In the genomic region with DNA sequence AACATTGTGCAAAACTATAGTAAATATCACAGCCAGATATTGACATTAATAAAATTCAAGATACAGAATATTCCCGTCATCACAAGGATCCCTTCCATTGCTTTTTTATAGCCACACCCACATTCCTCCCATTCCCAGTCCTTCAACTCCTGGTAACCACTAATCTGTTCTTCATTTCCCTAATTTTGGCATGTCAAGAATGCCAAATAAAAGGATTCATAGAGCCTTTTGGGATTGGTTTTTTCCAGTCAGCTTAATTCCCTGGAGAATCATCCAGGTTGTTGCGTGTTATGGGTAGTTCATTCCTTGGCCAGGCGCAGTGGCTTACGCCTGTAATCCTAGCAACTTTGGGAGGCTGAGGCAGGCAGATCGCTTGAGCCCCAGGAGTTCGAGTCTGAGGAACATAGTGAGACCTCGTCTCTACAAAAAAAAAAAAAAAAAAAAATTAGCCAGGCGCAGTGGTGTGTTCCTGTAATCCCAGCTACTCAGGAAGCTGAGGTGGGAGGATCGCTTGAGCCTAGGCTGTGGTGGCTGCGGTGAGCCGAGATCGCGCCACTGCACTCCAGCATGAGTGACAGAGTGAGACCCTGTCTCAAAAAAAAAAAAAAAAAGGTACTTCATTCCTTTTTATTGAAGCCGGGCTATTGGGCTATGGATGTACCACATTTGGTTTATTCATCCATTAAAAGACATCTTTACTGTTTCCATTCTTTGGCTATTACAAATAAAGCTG, we compare ENCODE assay signal across 11 cellular contexts. TPM values are rescaled to one million over a fixed set of nuclear protein-coding genes. Genes with fewer than 3 reads are reported as not detected.
DNase-seq lines count a peak whose midpoint lies in the region; FAIRE-seq and TF ChIP-seq lines count a peak whose summit lies in the region.
"Had no signal": no experiment of that assay in that cellular context is flagged by ENCODE, and none has a peak within 500 bp of the region (broad histone marks: within the 10 kb centered on the region; RNA-seq: fewer than 3 reads in every experiment).

No MANE protein-coding gene starts in this region.

- H2BK120ac ChIP-seq in trophoblast cell (ENCODE audit: insufficient read depth, low read length, poor library complexity) = no peak overlapping the region

- H3K27me3 ChIP-seq in mammary epithelial cell (ENCODE audit: insufficient read depth, low read length) = no peaks in the 10 kb centered on the region
- H3K27me3 ChIP-seq in trophoblast cell (ENCODE audit: insufficient read depth, low read length) = no peaks in the 10 kb centered on the region
- H3K27me3 ChIP-seq in tibial artery = no peaks in the 10 kb centered on the region

- no peak overlapping the region for H2AK5ac ChIP-seq in trophoblast cell (ENCODE audit: low read length)

- H4K8ac ChIP-seq in trophoblast cell (ENCODE audit: low read depth, low read length) = no peak overlapping the region

- no peak overlapping the region for H4K12ac ChIP-seq in trophoblast cell (ENCODE audit: low read depth, low read length)

- H4K20me1 ChIP-seq in mammary epithelial cell (ENCODE audit: insufficient read depth, low read length) = no peaks in the 10 kb centered on the region

- BruUV-seq in mammary epithelial cell (replicated peaks; lab: Mats Ljungman, UMichigan) = no TSS peak

- H3K18ac ChIP-seq in trophoblast cell (ENCODE audit: low read length) = no peak overlapping the region

- no peak overlapping the region for H3K4me3 ChIP-seq in mammary epithelial cell (replicated peaks in 1 of 3; ENCODE audit: insufficient read depth in 1 of 3, low read depth in 2 of 3, low read length in 3 of 3)
- no peak overlapping the region for H3K4me3 ChIP-seq in trophoblast cell (ENCODE audit: low read depth, low read length)
- H3K4me3 ChIP-seq in tibial artery = no peak overlapping the region

- H3K9me3 ChIP-seq in mammary epithelial cell (replicated peaks; ENCODE audit: insufficient read depth, low read length) (no peaks in the 10 kb centered on the region), trophoblast cell (ENCODE audit: insufficient read depth, low read depth, low read length) (no peaks in the 10 kb centered on the region), tibial artery (no peaks in the 10 kb centered on the region)

- H3K9ac ChIP-seq in mammary epithelial cell (ENCODE audit: insufficient read depth, low read length) (peak overlapping the region; percentile 19), trophoblast cell (ENCODE audit: low read length) (no peak overlapping the region)

- 91% methylated on average over 12 of the region's 14 CpGs for WGBS in mammary epithelial cell (ENCODE audit: low coverage, missing lambda C conversion rate)
- WGBS in trophoblast cell (ENCODE audit: extremely low coverage, insufficient coverage, insufficient read length) = no CpG with 5 or more reads among the region's 14 CpGs

- H3K4ac ChIP-seq in trophoblast cell (ENCODE audit: low read depth, low read length) = peak overlapping the region; percentile 99

- CTCF ChIA-PET in mammary epithelial cell (lab: Charles Lee; ENCODE audit: low non-redundant PET) = interaction anchor here (0.7 kb wide), 1 partner anchor 22 kb away, joined by 3 read pairs; no protein-coding TSS in a partner anchor

- in situ Hi-C loops in mammary epithelial cell (cut with MboI; ENCODE audit: low sequenced_read_pairs in 2 of 2) = no loop called here

- H2AFZ ChIP-seq in mammary epithelial cell (ENCODE audit: low read depth, low read length) (no peak overlapping the region), trophoblast cell (ENCODE audit: insufficient read depth, low read length, poor library complexity) (peak overlapping the region; percentile 46)

- H2BK12ac ChIP-seq in trophoblast cell (ENCODE audit: low read length) = no peak overlapping the region

- H3K27ac ChIP-seq in mammary epithelial cell (ENCODE audit: insufficient read depth, low read depth, low read length) = peak overlapping the region; percentile 15
- no peak overlapping the region for H3K27ac ChIP-seq in trophoblast cell (ENCODE audit: low read depth, low read length)
- H3K27ac ChIP-seq in tibial artery = no peak overlapping the region

- no peaks in the 10 kb centered on the region for H3K36me3 ChIP-seq in mammary epithelial cell (ENCODE audit: insufficient read depth, low read length)
- H3K36me3 ChIP-seq in trophoblast cell (ENCODE audit: control insufficient read depth in 1 of 2, insufficient read depth in 2 of 2, low read length in 2 of 2) = no peaks in the 10 kb centered on the region
- no peaks in the 10 kb centered on the region for H3K36me3 ChIP-seq in tibial artery

- TF ChIP-seq CTCF in mammary epithelial cell (conservative IDR thresholded peaks at IDR 0.05 in 1 of 2, IDR thresholded peaks at IDR 0.05 in 1 of 2; ENCODE audit: extremely low read depth in 1 of 2, insufficient read depth in 1 of 2, low read depth in 1 of 2, low read length in 2 of 2) = no peak
- TF ChIP-seq CTCF in tibial artery (IDR thresholded peaks at IDR 0.05) = no peak

- H3K79me2 ChIP-seq in mammary epithelial cell (ENCODE audit: insufficient read depth, low read length) (peaks cover 70% of the 10 kb centered on the region), trophoblast cell (ENCODE audit: control insufficient read depth, insufficient read depth, low read length, poor library complexity) (peaks cover 14% of the 10 kb centered on the region)

- peak overlapping the region; percentile 74 for H2BK5ac ChIP-seq in trophoblast cell (ENCODE audit: low read depth, low read length, poor library complexity)

- H3K4me1 ChIP-seq in mammary epithelial cell (ENCODE audit: insufficient read depth, low read length) (peaks cover 9% of the 10 kb centered on the region), trophoblast cell (ENCODE audit: control insufficient read depth in 1 of 2, insufficient read depth in 2 of 2, low read length in 2 of 2) (peaks cover 7 to 8% of the 10 kb centered on the region in 2 experiments), tibial artery (peaks cover 0 to 24% (median 14%) of the 10 kb centered on the region in 4 donors)

- H3K14ac ChIP-seq in trophoblast cell (ENCODE audit: low read length) = no peak overlapping the region

- H3K4me2 ChIP-seq in mammary epithelial cell (ENCODE audit: insufficient read depth, low read depth, low read length) (no peak overlapping the region), trophoblast cell (ENCODE audit: low read length) (no peak overlapping the region)

- DNase-seq in GDM1 (lab: John Stamatoyannopoulos, UW) (peak; percentile 75), M059J (ENCODE audit: low read depth) (peak; percentile 39), mammary epithelial cell (no peak), trophoblast cell (peak in 1 of 2 donors; percentile 24), GM19240 (ENCODE audit: insufficient read length, low spot score) (no peak), urothelium cell line (ENCODE audit: low spot score) (no peak), tibial artery (no peak), cortex of kidney (lab: John Stamatoyannopoulos, UW) (no peak)
- DNase-seq: dermis blood vessel endothelial cell, kidney, NCI-H774 had no signal

- H4K91ac ChIP-seq in trophoblast cell (ENCODE audit: low read depth, low read length) = peak overlapping the region; percentile 63

- H3K23ac ChIP-seq in trophoblast cell (ENCODE audit: low read length) = no peak overlapping the region

- intact Hi-C loops in mammary epithelial cell (cut with micrococcal nuclease) = loop anchor here (5.0 kb wide), 2 partner anchors 68 to 238 kb away; partner anchors contain the start of gene H2AZ2
- intact Hi-C loops in tibial artery (cut with DNase I; ENCODE audit: low total_unique reads) = loop anchor here (10.0 kb wide), 2 partner anchors 376 to 506 kb away; partner anchors contain the start of gene TBRG4

- dilution Hi-C loops in mammary epithelial cell (cut with HindIII; ENCODE audit: low sequenced_read_pairs) = loop anchor here (5.0 kb wide), 1 partner anchor 58 kb away; no protein-coding TSS in a partner anchor

- peaks cover 4% of the 10 kb centered on the region for H3K79me1 ChIP-seq in trophoblast cell (ENCODE audit: low read length)

- no peak for FAIRE-seq in urothelium cell line (lab: Jason Lieb, UNC)
- FAIRE-seq: kidney had no signal

RNA-seq across cellular contexts. Expression of gene OGDH, which starts 2.7 kb away (rescaled TPM):
- total RNA-seq in M059J (2014; rRNA removed; shearing (Covaris generic)) = 45.9 and 56.0 TPM in 2 replicates
- total RNA-seq in mammary epithelial cell = 10 to 100 TPM; 82.4 to 96.9 TPM
- 81.2 TPM for polyA plus RNA-seq in mammary epithelial cell
- 222 TPM for polyA minus RNA-seq in mammary epithelial cell
- 61.6 and 62.5 TPM in 2 replicates for polyA plus RNA-seq in trophoblast cell (2013)

RNA-seq across cellular contexts. Expression of gene TMED4, which starts 27.1 kb away (rescaled TPM):
- 226 and 256 TPM in 2 replicates for total RNA-seq in M059J (2014; rRNA removed; shearing (Covaris generic))
- 10 to 100 TPM; 48.2 to 87.9 TPM for total RNA-seq in mammary epithelial cell
- 61.8 TPM for polyA plus RNA-seq in mammary epithelial cell
- 37.2 TPM for polyA minus RNA-seq in mammary epithelial cell
- 48.8 and 49.9 TPM in 2 replicates for polyA plus RNA-seq in trophoblast cell (2013)

RNA-seq across cellular contexts. Expression of gene DDX56, which starts 35.4 kb away (rescaled TPM):
- 63.2 and 68.6 TPM in 2 replicates for total RNA-seq in M059J (2014; rRNA removed; shearing (Covaris generic))
- total RNA-seq in mammary epithelial cell = 10 to 100 TPM; 51.3 to 85.8 TPM
- 78.1 TPM for polyA plus RNA-seq in mammary epithelial cell
- polyA minus RNA-seq in mammary epithelial cell = 87.3 TPM
- 46.3 and 54.5 TPM in 2 replicates for polyA plus RNA-seq in trophoblast cell (2013)

Comparison
In these comparisons a context has a peak if more than half of its experiments do, and no peak if none do; other contexts are left out.
1. DNase-seq: peak in GDM1 (single experiment) and M059J (single experiment); none in mammary epithelial cell (single experiment), GM19240 (single experiment), urothelium cell line (single experiment), tibial artery (0 of 2) and cortex of kidney (single experiment).